15 cellular contexts compared by ENCODE assay signal in the genomic region with DNA sequence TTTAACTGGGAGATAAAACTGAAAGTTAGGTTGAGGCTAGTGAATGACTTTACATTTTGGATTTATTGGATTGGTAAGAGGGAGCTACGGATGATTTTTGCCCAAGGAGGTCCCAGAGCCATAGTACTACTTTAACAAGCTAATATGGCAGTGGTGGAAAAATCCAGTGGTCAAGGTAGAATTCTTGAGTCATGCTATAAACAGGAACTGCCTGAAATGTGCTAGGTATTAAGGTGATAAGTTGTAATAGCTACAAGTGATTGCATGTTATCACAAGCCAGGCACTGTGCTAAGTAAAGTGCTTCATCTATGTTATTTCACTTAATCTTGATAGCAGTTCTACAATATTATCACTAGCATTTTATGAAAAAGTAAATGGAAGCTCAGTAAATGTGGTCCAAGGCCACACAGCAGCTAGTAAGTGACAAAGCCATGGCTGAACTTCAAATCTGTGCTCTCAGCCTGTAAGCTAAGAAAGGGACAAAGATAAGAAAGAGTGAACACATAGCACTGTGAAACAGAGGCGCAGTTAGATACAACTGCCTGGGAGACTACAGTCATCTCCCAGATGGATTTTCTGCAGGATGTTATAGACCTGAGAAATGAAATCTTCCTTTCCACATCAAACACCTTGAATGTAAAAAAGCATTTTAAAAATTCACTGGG.
"Had no signal": no experiment of that assay in that cellular context is flagged by ENCODE, and none has a peak within 500 bp of the region (broad histone marks: within the 10 kb centered on the region; RNA-seq: fewer than 3 reads in every experiment).

No MANE protein-coding gene starts in this region.

- H3K27me3 ChIP-seq: ovary, thyroid gland, uterus had no signal

- H3K27ac ChIP-seq: coronary artery, ovary, thyroid gland, uterus had no signal

- H3K4me1 Mint-ChIP-seq: neural crest cell had no signal

- H3K4me3 ChIP-seq: coronary artery, ovary, thyroid gland, uterus had no signal

- H3K36me3 ChIP-seq: ovary, thyroid gland, uterus had no signal

- H3K36me3 Mint-ChIP-seq: mesothelial cell of epicardium, natural killer cell, type B pancreatic cell had no signal

- H3K4me1 ChIP-seq: thyroid gland, uterus had no signal

- DNase-seq: effector CD4-positive, alpha-beta T cell; endodermal cell; left colon; natural killer cell; ovary; right cardiac atrium; small intestine; stimulated activated CD4-positive, alpha-beta T cell treated with anti-CD3 and anti-CD28 coated beads, Interleukin-12 subunit alpha, Interleukin-12 subunit beta, amount 100 ng/mL, for 4 hours; stimulated activated naive CD4-positive, alpha-beta T cell treated with Interleukin-2 at 50 U/mL for 16 hours; thyroid gland; uterus had no signal

- H3K27ac Mint-ChIP-seq: endodermal cell, mesothelial cell of epicardium, natural killer cell, type B pancreatic cell had no signal

- H3K9me3 ChIP-seq: ovary, thyroid gland, uterus had no signal

- ATAC-seq: left colon, natural killer cell had no signal

- H3K9me3 Mint-ChIP-seq: endodermal cell, mesothelial cell of epicardium, neural crest cell, type B pancreatic cell had no signal

- H3K4me3 Mint-ChIP-seq: endodermal cell, mesothelial cell of epicardium, natural killer cell, neural crest cell, type B pancreatic cell had no signal
